In the genomic region with DNA sequence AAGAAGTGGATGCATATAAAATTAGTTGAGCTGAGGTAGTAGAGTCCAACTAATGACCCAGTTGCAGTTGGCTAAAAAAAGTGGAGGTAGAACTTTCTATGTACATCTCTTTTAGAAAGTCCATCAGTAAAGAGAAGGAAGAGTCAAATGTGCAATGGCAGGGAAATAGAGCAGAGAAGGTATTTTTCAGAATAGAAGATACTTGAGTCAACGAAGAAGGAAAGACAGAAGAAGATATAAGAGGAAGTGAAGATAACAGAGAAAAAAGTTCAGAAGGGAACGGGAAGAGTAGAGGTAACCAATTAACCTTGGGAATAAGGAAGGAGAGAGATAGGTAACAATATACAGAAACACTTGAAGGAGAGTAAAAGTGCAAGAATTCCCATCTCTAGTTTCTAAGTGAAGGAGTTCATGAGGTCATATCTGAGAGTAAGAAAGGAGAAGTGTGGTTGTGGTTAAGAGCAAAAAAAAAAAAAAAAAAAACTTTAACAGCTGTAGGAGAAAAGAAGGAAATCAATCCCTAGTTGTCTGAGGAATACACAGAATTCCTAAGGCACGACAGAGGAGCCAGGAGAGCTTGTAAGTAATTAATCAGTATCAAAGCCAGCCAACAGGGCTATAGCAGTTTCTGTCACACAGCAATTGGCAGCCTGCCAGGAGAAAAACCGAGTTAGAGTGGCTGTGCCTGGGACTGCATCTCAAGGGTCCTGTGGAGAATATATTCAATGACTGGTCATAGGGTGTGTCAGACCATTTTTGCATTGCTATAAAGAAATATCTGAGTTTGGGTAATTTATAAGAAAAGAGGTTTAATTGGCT, we compare ENCODE assay signal across 8 cellular contexts.
DNase-seq lines count a peak whose midpoint lies in the region; ATAC-seq lines count a peak whose summit lies in the region.

No MANE protein-coding gene starts in this region.

- H3K36me3 Mint-ChIP-seq in activated CD4-positive, alpha-beta T cell treated with anti-CD3 and anti-CD28 coated beads, Interleukin-2, amount 10 ng/mL, durations not matched to agents 7 days and 5 days (ENCODE audit: low read depth) = no peaks in the 10 kb centered on the region
- no peaks in the 10 kb centered on the region for H3K36me3 Mint-ChIP-seq in T-helper 2 cell treated with Interferon-gamma antibody and Interleukin-4, amounts not matched to agents 5 μg/mL and 100 μg/mL, for 36 hours (ENCODE audit: low read depth)

- CTCF ChIA-PET in activated CD4-positive, alpha-beta T cell treated with anti-CD3 and anti-CD28 coated beads, Interleukin-2, amount 10 ng/mL, durations not matched to agents 7 days and 5 days (lab: Charles Lee) = interaction anchor here (1.0 kb wide), 1 partner anchor 26 kb away, joined by 3 read pairs; no protein-coding TSS in a partner anchor

- H3K27ac Mint-ChIP-seq in activated CD4-positive, alpha-beta T cell treated with anti-CD3 and anti-CD28 coated beads, Interleukin-2, amount 10 ng/mL, durations not matched to agents 7 days and 5 days = no peak overlapping the region
- H3K27ac Mint-ChIP-seq in T-helper 2 cell treated with Interferon-gamma antibody and Interleukin-4, amounts not matched to agents 5 μg/mL and 100 μg/mL, for 36 hours = no peak overlapping the region

- peak; percentile 17 for DNase-seq in NCI-H510A treated with DMSO at 0.1 percent for 48 hours (lab: John Stamatoyannopoulos, UW)
- no peak for DNase-seq in NCI-H510A (lab: John Stamatoyannopoulos, UW)
- DNase-seq in KBM-7 = peak; percentile 85
- peak; percentile 11 for DNase-seq in activated CD4-positive, alpha-beta T cell treated with anti-CD3 and anti-CD28 coated beads, Interleukin-2, amount 10 ng/mL, durations not matched to agents 7 days and 5 days
- DNase-seq in myocyte (ENCODE audit: low read depth) = peak; percentile 82
- no peak for DNase-seq in NCI-H1092 treated with DMSO at 0.1 percent for 48 hours (lab: John Stamatoyannopoulos, UW)
- no peak for DNase-seq in T-helper 2 cell treated with Interferon-gamma antibody and Interleukin-4, amounts not matched to agents 5 μg/mL and 100 μg/mL, for 36 hours (ENCODE audit: low spot score)

- H3K4me1 Mint-ChIP-seq in activated CD4-positive, alpha-beta T cell treated with anti-CD3 and anti-CD28 coated beads, Interleukin-2, amount 10 ng/mL, durations not matched to agents 7 days and 5 days = no peaks in the 10 kb centered on the region
- no peaks in the 10 kb centered on the region for H3K4me1 Mint-ChIP-seq in T-helper 2 cell treated with Interferon-gamma antibody and Interleukin-4, amounts not matched to agents 5 μg/mL and 100 μg/mL, for 36 hours (ENCODE audit: low read depth)

- POLR2A ChIA-PET in activated CD4-positive, alpha-beta T cell treated with anti-CD3 and anti-CD28 coated beads, Interleukin-2, amount 10 ng/mL, durations not matched to agents 7 days and 5 days (lab: Charles Lee) = no interaction called here

- no peaks in the 10 kb centered on the region for H3K27me3 Mint-ChIP-seq in activated CD4-positive, alpha-beta T cell treated with anti-CD3 and anti-CD28 coated beads, Interleukin-2, amount 10 ng/mL, durations not matched to agents 7 days and 5 days
- H3K27me3 Mint-ChIP-seq in T-helper 2 cell treated with Interferon-gamma antibody and Interleukin-4, amounts not matched to agents 5 μg/mL and 100 μg/mL, for 36 hours (ENCODE audit: low read depth) = peaks cover 11% of the 10 kb centered on the region

- no peaks in the 10 kb centered on the region for H3K9me3 Mint-ChIP-seq in activated CD4-positive, alpha-beta T cell treated with anti-CD3 and anti-CD28 coated beads, Interleukin-2, amount 10 ng/mL, durations not matched to agents 7 days and 5 days
- H3K9me3 Mint-ChIP-seq in T-helper 2 cell treated with Interferon-gamma antibody and Interleukin-4, amounts not matched to agents 5 μg/mL and 100 μg/mL, for 36 hours = no peaks in the 10 kb centered on the region

- no peak for ATAC-seq in GM19463 (IDR thresholded peaks at IDR 0.05; ENCODE audit: unreplicated experiment)

- in situ Hi-C loops in KBM-7 (cut with MboI; ENCODE audit: low pct_unique_long_range_greater_than_20kb, low sequenced_read_pairs) = loop anchor here (25.0 kb wide), 1 partner anchor 613 kb away; no protein-coding TSS in a partner anchor

- no peak overlapping the region for H3K4me3 Mint-ChIP-seq in activated CD4-positive, alpha-beta T cell treated with anti-CD3 and anti-CD28 coated beads, Interleukin-2, amount 10 ng/mL, durations not matched to agents 7 days and 5 days
- no peak overlapping the region for H3K4me3 Mint-ChIP-seq in T-helper 2 cell treated with Interferon-gamma antibody and Interleukin-4, amounts not matched to agents 5 μg/mL and 100 μg/mL, for 36 hours

Comparison
In these comparisons a context has a peak if more than half of its experiments do, and no peak if none do; other contexts are left out.
1. DNase-seq: peak in NCI-H510A treated with DMSO at 0.1 percent for 48 hours (single experiment), KBM-7 (single experiment), activated CD4-positive, alpha-beta T cell treated with anti-CD3 and anti-CD28 coated beads, Interleukin-2, amount 10 ng/mL, durations not matched to agents 7 days and 5 days (single experiment) and myocyte (single experiment); none in NCI-H510A (single experiment), NCI-H1092 treated with DMSO at 0.1 percent for 48 hours (single experiment) and T-helper 2 cell treated with Interferon-gamma antibody and Interleukin-4, amounts not matched to agents 5 μg/mL and 100 μg/mL, for 36 hours (single experiment).